In genomic region chr9:112047538-112048066, GRCh38 we compare ENCODE assay signal across 23 cellular contexts.
A peak's percentile ranks its signal among the peaks of the same experiment; 100 is the strongest.
DNase-seq lines count a peak whose midpoint lies in the region; ATAC-seq, FAIRE-seq and TF ChIP-seq lines count a peak whose summit lies in the region.
"Had no signal": no experiment of that assay in that cellular context is flagged by ENCODE, and none has a peak within 500 bp of the region (broad histone marks: within the 10 kb centered on the region; RNA-seq: fewer than 3 reads in every experiment).

No MANE protein-coding gene starts in this region.

- SMC1A ChIA-PET in GM12878 (lab: Charles Lee; ENCODE audit: uncharacterized antibody, unreplicated experiment) = interaction anchor here (0.6 to 1.9 kb wide), 7 partner anchors 9 to 27 kb away, joined by 3 to 7 read pairs (median 5); no protein-coding TSS in a partner anchor

- H4K20me1 ChIP-seq in SK-N-SH (ENCODE audit: insufficient read depth) (no peaks in the 10 kb centered on the region), GM12878 (ENCODE audit: control insufficient read depth, insufficient read depth) (no peaks in the 10 kb centered on the region), osteoblast (ENCODE audit: insufficient read depth, low read length) (no peaks in the 10 kb centered on the region)
- H4K20me1 ChIP-seq: BLaER1 had no signal

- H3K36me3 ChIP-seq in SK-N-SH (replicated peaks in 1 of 2; ENCODE audit: control insufficient read depth in 1 of 2, insufficient read depth in 2 of 2, low read length in 1 of 2) (no peaks in the 10 kb centered on the region), GM12878 (ENCODE audit: control insufficient read depth in 2 of 2, insufficient read depth in 2 of 2, low read length in 1 of 2) (no peaks in the 10 kb centered on the region), osteoblast (ENCODE audit: insufficient read depth, low read length) (no peaks in the 10 kb centered on the region)
- H3K36me3 ChIP-seq: adrenal gland, heart left ventricle had no signal

- H3F3A ChIP-seq in SK-N-SH (replicated peaks; ENCODE audit: insufficient read depth) = peaks cover 29% of the 10 kb centered on the region

- CTCF ChIA-PET in SK-N-SH (lab: Yijun Ruan, JAX) (no interaction called here), GM12878 (lab: Yijun Ruan, JAX) (interaction anchor here (1.0 to 1.5 kb wide), 3 partner anchors 11 to 288 kb away, joined by 3 to 5 read pairs (median 3); no protein-coding TSS in a partner anchor)

- TF ChIP-seq CTCF in SK-N-SH (IDR thresholded peaks at IDR 0.05) (no peak), GM12878 (IDR thresholded peaks at IDR 0.05 in 2 of 3, conservative IDR thresholded peaks at IDR 0.05 in 1 of 3; ENCODE audit: control insufficient read depth in 2 of 3, extremely low read depth in 1 of 3, insufficient read depth in 1 of 3, low read depth in 3 of 3, low read length in 3 of 3) (no peak), osteoblast (IDR thresholded peaks at IDR 0.05; ENCODE audit: extremely low read depth, low read depth, low read length) (no peak)

- no peak overlapping the region for H3K4me2 ChIP-seq in SK-N-SH
- no peak overlapping the region for H3K4me2 ChIP-seq in GM12878 (ENCODE audit: control insufficient read depth, insufficient read depth)
- H3K4me2 ChIP-seq in osteoblast (ENCODE audit: insufficient read depth, low read length) = no peak overlapping the region
- H3K4me2 ChIP-seq: BLaER1 had no signal

- RAD21 ChIA-PET in GM12878 (lab: Charles Lee; ENCODE audit: unreplicated experiment) = interaction anchor here (1.5 kb wide), 1 partner anchor 14 kb away, joined by 3 read pairs; no protein-coding TSS in a partner anchor

- H3K4me3 ChIP-seq in SK-N-SH (ENCODE audit: low read depth in 2 of 2, low read length in 1 of 2) = no peak overlapping the region
- no peak overlapping the region for H3K4me3 ChIP-seq in GM12878
- no peak overlapping the region for H3K4me3 ChIP-seq in osteoblast (ENCODE audit: insufficient read depth, low read length)
- H3K4me3 ChIP-seq: adrenal gland, BLaER1, heart left ventricle, lung, skin epidermis had no signal

- FAIRE-seq in GM12878 (lab: Jason Lieb, UNC) = no peak
- FAIRE-seq: TTC549 had no signal

- intact Hi-C loops in GM12878 (cut with micrococcal nuclease; ENCODE audit: unreplicated experiment) = no loop called here

- no peak for TF ChIP-seq RAD21 in SK-N-SH (IDR thresholded peaks at IDR 0.05; ENCODE audit: low read length)
- TF ChIP-seq RAD21 in GM12878 (IDR thresholded peaks at IDR 0.05; ENCODE audit: insufficient read depth, low read depth, low read length) = no peak

- TF ChIP-seq EP300 in SK-N-SH (IDR thresholded peaks at IDR 0.05; ENCODE audit: borderline replicate concordance in 1 of 2, low read depth in 1 of 2, low read length in 1 of 2) = no peak
- no peak for TF ChIP-seq EP300 in GM12878 (IDR thresholded peaks at IDR 0.05; ENCODE audit: borderline replicate concordance in 1 of 2, control insufficient read depth in 1 of 2, low read depth in 2 of 2, low read length in 2 of 2)

- H3K27ac ChIP-seq in SK-N-SH (ENCODE audit: low read depth in 2 of 2, low read length in 1 of 2) (no peak overlapping the region; a peak in 1 of 4 replicates), GM12878 (ENCODE audit: control insufficient read depth, insufficient read depth) (no peak overlapping the region), osteoblast (ENCODE audit: low read depth, low read length) (peak overlapping the region; percentile 99)
- H3K27ac ChIP-seq: adrenal gland, BLaER1 had no signal

- in situ Hi-C loops in GM12878 (cut with MboI) = no loop called here

- POLR2A ChIA-PET in SK-N-SH (lab: Yijun Ruan, JAX) = no interaction called here
- POLR2A ChIA-PET in GM12878 (lab: Charles Lee) = interaction anchor here (0.6 to 2.7 kb wide), 3 partner anchors 12 to 63 kb away, joined by 3 to 11 read pairs (median 3); no protein-coding TSS in a partner anchor

- 0 out of 2 replicates have a peak, but pooled peaks cover 6% of the 10 kb centered on the region for H3K9me3 ChIP-seq in SK-N-SH
- H3K9me3 ChIP-seq in GM12878 (replicated peaks; ENCODE audit: control insufficient read depth, insufficient read depth, low read length) = peaks cover 13% of the 10 kb centered on the region
- no peaks in the 10 kb centered on the region for H3K9me3 ChIP-seq in osteoblast (ENCODE audit: low read depth, low read length)
- H3K9me3 ChIP-seq: adrenal gland had no signal

- H3K4me1 ChIP-seq in SK-N-SH (ENCODE audit: control insufficient read depth in 1 of 2, insufficient read depth in 2 of 2, low read depth in 1 of 2, low read length in 1 of 2) (peaks cover 14 to 31% of the 10 kb centered on the region in 2 experiments), GM12878 (ENCODE audit: control insufficient read depth, insufficient read depth, low read length) (peaks cover 18% of the 10 kb centered on the region), osteoblast (ENCODE audit: insufficient read depth, low read length) (peaks cover 78% of the 10 kb centered on the region)
- H3K4me1 ChIP-seq: BLaER1 had no signal

- H3K9ac ChIP-seq in SK-N-SH = no peak overlapping the region
- no peak overlapping the region for H3K9ac ChIP-seq in GM12878 (ENCODE audit: control insufficient read depth, insufficient read depth, low read length)
- H3K9ac ChIP-seq: BLaER1 had no signal

- H3K27me3 ChIP-seq in SK-N-SH (ENCODE audit: insufficient read depth) = no peaks in the 10 kb centered on the region
- no peaks in the 10 kb centered on the region for H3K27me3 ChIP-seq in GM12878 (replicated peaks in 1 of 2; ENCODE audit: control insufficient read depth in 2 of 2, insufficient read depth in 2 of 2, low read length in 1 of 2)
- no peaks in the 10 kb centered on the region for H3K27me3 ChIP-seq in osteoblast (ENCODE audit: insufficient read depth, low read length)
- H3K27me3 ChIP-seq: adrenal gland, BLaER1, heart left ventricle had no signal

- TF ChIP-seq POLR2A in GM12878 (IDR thresholded peaks at IDR 0.05; ENCODE audit: low read depth, low read length) = no peak

- ATAC-seq in SK-N-SH treated with all-trans-retinoic acid at 6 μM for 48 hours = no peak
- ATAC-seq in GM12878 = no peak
- ATAC-seq in GM21423 (IDR thresholded peaks at IDR 0.05; ENCODE audit: unreplicated experiment) = no peak
- ATAC-seq: heart left ventricle had no signal

- no peaks in the 10 kb centered on the region for H3K9me2 ChIP-seq in SK-N-SH

- DNase-seq in SK-N-SH (no peak), M059J (ENCODE audit: low read depth) (peak; percentile 62), GM12878 (ENCODE audit: low read depth, low spot score) (no peak), osteoblast (ENCODE audit: insufficient read length, low spot score, missing footprints) (no peak), NCI-H69 (lab: John Stamatoyannopoulos, UW) (no peak)
- no peak for DNase-seq in activated effector memory CD4-positive, alpha-beta T cell treated with Interleukin-2 at 50 U/mL for 16 hours
- DNase-seq: 8988T; activated CD4-positive, alpha-beta T cell treated with anti-CD3 and anti-CD28 coated beads, Interleukin-2, amount 50 U/mL, for 1 hour; activated T-cell treated with anti-CD3 and anti-CD28 coated beads, Interleukin-2, amount 50 U/mL, for 4 hours; adrenal gland; effector CD4-positive, alpha-beta T cell; heart left ventricle; naive B cell; NCI-H1436 treated with DMSO at 0.1 percent for 48 hours; NCI-H2171 treated with DMSO at 0.1 percent for 48 hours; NCI-H774; stimulated activated CD4-positive, alpha-beta T cell treated with anti-CD3 and anti-CD28 coated beads, Interleukin-2, amount 100 ng/mL, for 48 hours had no signal

- H2AFZ ChIP-seq in SK-N-SH (ENCODE audit: low read depth) = no peak overlapping the region
- no peak overlapping the region for H2AFZ ChIP-seq in GM12878 (ENCODE audit: control insufficient read depth, low read depth, low read length)
- no peak overlapping the region for H2AFZ ChIP-seq in osteoblast (ENCODE audit: low read length)

- H3K79me2 ChIP-seq in SK-N-SH (ENCODE audit: insufficient read depth) (no peaks in the 10 kb centered on the region), GM12878 (ENCODE audit: control insufficient read depth, insufficient read depth, low read length) (no peaks in the 10 kb centered on the region), osteoblast (ENCODE audit: insufficient read depth, low read length) (no peaks in the 10 kb centered on the region)

- no TSS peak for BruUV-seq in GM12878 (replicated peaks; lab: Mats Ljungman, UMichigan)

TF ChIP-seq in SK-N-SH, 30 proteins besides CTCF, POLR2A, EP300 and RAD21 (continues in another document):
- TF ChIP-seq SIN3A (IDR thresholded peaks at IDR 0.05; ENCODE audit: borderline replicate concordance, low read depth, low read length) = no peak
- TF ChIP-seq, protein P1, sequence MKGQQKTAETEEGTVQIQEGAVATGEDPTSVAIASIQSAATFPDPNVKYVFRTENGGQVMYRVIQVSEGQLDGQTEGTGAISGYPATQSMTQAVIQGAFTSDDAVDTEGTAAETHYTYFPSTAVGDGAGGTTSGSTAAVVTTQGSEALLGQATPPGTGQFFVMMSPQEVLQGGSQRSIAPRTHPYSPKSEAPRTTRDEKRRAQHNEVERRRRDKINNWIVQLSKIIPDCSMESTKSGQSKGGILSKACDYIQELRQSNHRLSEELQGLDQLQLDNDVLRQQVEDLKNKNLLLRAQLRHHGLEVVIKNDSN (IDR thresholded peaks at IDR 0.05; ENCODE audit: borderline replicate concordance, low read depth) = 0 out of 2 replicates have a peak, but pooled peaks have one; percentile 16

TF ChIP-seq in SK-N-SH treated with all-trans-retinoic acid at 6 μM for 48 hours, 23 proteins besides CTCF, POLR2A, EP300 and RAD21 (continues in another document):
- TF ChIP-seq OSR1 (CRISPR knock-in tag; IDR thresholded peaks at IDR 0.05) = no peak
- no peak for TF ChIP-seq ZNF70 (CRISPR knock-in tag; IDR thresholded peaks at IDR 0.05)
- no peak for TF ChIP-seq ZNF565 (CRISPR knock-in tag; conservative IDR thresholded peaks at IDR 0.05; ENCODE audit: low read depth)
- TF ChIP-seq GLIS3 (CRISPR knock-in tag; IDR thresholded peaks at IDR 0.05) = no peak
- no peak for TF ChIP-seq TCF4 (CRISPR knock-in tag; IDR thresholded peaks at IDR 0.05; ENCODE audit: borderline replicate concordance)
- TF ChIP-seq ZNF8 (CRISPR knock-in tag; IDR thresholded peaks at IDR 0.05) = no peak
- no peak for TF ChIP-seq ZC3H10 (CRISPR knock-in tag; IDR thresholded peaks at IDR 0.05)
- no peak for TF ChIP-seq ZFP3 (CRISPR knock-in tag; IDR thresholded peaks at IDR 0.05)
- TF ChIP-seq TOX (CRISPR knock-in tag; IDR thresholded peaks at IDR 0.05; ENCODE audit: borderline replicate concordance) = no peak

TF ChIP-seq in GM12878, 131 proteins besides CTCF, POLR2A, EP300 and RAD21:
- TF ChIP-seq CBX5 (IDR thresholded peaks at IDR 0.05; ENCODE audit: low read depth) (0 out of 2 replicates have a peak, but pooled peaks have one; percentile 83), SPI1 (IDR thresholded peaks at IDR 0.05; ENCODE audit: borderline replicate concordance, insufficient read depth, low read depth, low read length) (no peak)
